Comparison of ENCODE assay signal across 8 cellular contexts in genomic region chr15:85344241-85344640, GRCh38. TPM values are rescaled to one million over a fixed set of nuclear protein-coding genes. Genes with fewer than 3 reads are reported as not detected.
DNase-seq lines count a peak whose midpoint lies in the region; ATAC-seq and TF ChIP-seq lines count a peak whose summit lies in the region.
"Not testable (repeated sequence)": the region's sequence is repeated elsewhere in the genome, so short reads cannot be mapped to it uniquely, and the experiment has no call there.

No MANE protein-coding gene starts in this region.

- H3K56ac ChIP-seq in mesendoderm (ENCODE audit: low read length), result not testable (repeated sequence)

- 90 to 100% (median 96%) methylated on average over 1 of the region's 1 CpG for WGBS in heart left ventricle, 4 donors
- no CpG with 5 or more reads among the region's 1 CpG for WGBS in mesendoderm (ENCODE audit: extremely low coverage, insufficient coverage, low lambda C conversion rate)
- 59% methylated on average over 1 of the region's 1 CpG for WGBS in suprapubic skin

- peaks cover 13% of the 10 kb centered on the region for H3K4me1 ChIP-seq in ACC112 (ENCODE audit: control insufficient read depth, insufficient read depth, low read length, unreplicated experiment)
- H3K4me1 ChIP-seq in HCT116 (ENCODE audit: control insufficient read depth in 1 of 2, insufficient read depth in 2 of 2, low read length in 2 of 2), result peaks cover 17 to 33% of the 10 kb centered on the region in 2 experiments
- peaks cover 61% of the 10 kb centered on the region for H3K4me1 ChIP-seq in PC-9 (replicated peaks; ENCODE audit: insufficient read depth)
- peaks cover 0 to 35% (median 10%) of the 10 kb centered on the region in 12 donors for H3K4me1 ChIP-seq in heart left ventricle
- H3K4me1 ChIP-seq in mesendoderm (ENCODE audit: control insufficient read depth, low read depth, low read length), result not testable (repeated sequence)
- peaks cover 18% of the 10 kb centered on the region for H3K4me1 ChIP-seq in suprapubic skin

- peaks cover 39% of the 10 kb centered on the region for H3F3A ChIP-seq in PC-9 (ENCODE audit: insufficient read depth, low read depth)

- H3K18ac ChIP-seq in mesendoderm (ENCODE audit: low read length), result not testable (repeated sequence)

- not testable (repeated sequence) for TF ChIP-seq POLR2A in HCT116 (IDR thresholded peaks at IDR 0.05; ENCODE audit: borderline replicate concordance, extremely low read depth, insufficient read depth, insufficient read length); heart left ventricle (IDR thresholded peaks at IDR 0.05); suprapubic skin (IDR thresholded peaks at IDR 0.05)

- not testable (repeated sequence) for H3K27me3 ChIP-seq in ACC112 (ENCODE audit: insufficient read depth, low read length); HCT116 (ENCODE audit: insufficient read depth, low read length); PC-9 (ENCODE audit: insufficient read depth, low read depth); heart left ventricle; mesendoderm (ENCODE audit: insufficient read depth, low read length, poor library complexity); suprapubic skin

- not testable (repeated sequence) for H3K4me3 ChIP-seq in ACC112 (ENCODE audit: low read depth, low read length); HCT116 (replicated peaks in 1 of 2; ENCODE audit: low read depth in 1 of 2, low read length in 2 of 2); PC-9; astrocyte of the spinal cord (ENCODE audit: low read depth, low read length); heart left ventricle; mesendoderm (ENCODE audit: low read length); suprapubic skin

- H3K4ac ChIP-seq in mesendoderm (ENCODE audit: low read depth, low read length), result not testable (repeated sequence)

- not testable (repeated sequence) for H3K23ac ChIP-seq in mesendoderm (ENCODE audit: low read length)

- not testable (repeated sequence) for H2BK5ac ChIP-seq in mesendoderm (ENCODE audit: low read length)

- not testable (repeated sequence) for TF ChIP-seq EP300 in suprapubic skin (IDR thresholded peaks at IDR 0.05)

- H2AFZ ChIP-seq in ACC112 (ENCODE audit: low read length, unreplicated experiment); HCT116 (ENCODE audit: low read depth, low read length, poor library complexity, severe bottlenecking); PC-9: not testable (repeated sequence)

- not testable (repeated sequence) for TF ChIP-seq RAD21 in HCT116 (IDR thresholded peaks at IDR 0.05; ENCODE audit: low read depth)

- H2BK120ac ChIP-seq in mesendoderm (ENCODE audit: low read depth, low read length), result not testable (repeated sequence)

- H2BK15ac ChIP-seq in mesendoderm (replicated peaks; ENCODE audit: low read depth), result not testable (repeated sequence)

- intact Hi-C loops in HCT116 (cut with micrococcal nuclease); PC-9 (cut with micrococcal nuclease; ENCODE audit: unreplicated experiment); heart left ventricle (cut with DNase I): not testable (repeated sequence)

- not testable (repeated sequence) for H4K8ac ChIP-seq in mesendoderm (ENCODE audit: low read depth, low read length)

- peak overlapping the region; percentile 92 for H3K27ac ChIP-seq in ACC112 (ENCODE audit: low read depth, low read length)
- H3K27ac ChIP-seq in HCT116 (ENCODE audit: low read depth, low read length), result peak overlapping the region; percentile 40; the same call in 1 of the 2 replicates
- peak overlapping the region; percentile 100 for H3K27ac ChIP-seq in PC-9
- H3K27ac ChIP-seq in epithelial cell of prostate, result peak overlapping the region; percentile 96
- H3K27ac ChIP-seq in heart left ventricle, result peak overlapping the region in 7 of 12 donors; percentile 0 to 94 (median 71)
- H3K27ac ChIP-seq in mesendoderm (ENCODE audit: low read depth, low read length), result not testable (repeated sequence)
- peak overlapping the region; percentile 55 for H3K27ac ChIP-seq in suprapubic skin

- H3K9me2 ChIP-seq in HCT116 (ENCODE audit: insufficient read depth); PC-9 (ENCODE audit: insufficient read depth): not testable (repeated sequence)

- TF ChIP-seq CTCF in HCT116 (IDR thresholded peaks at IDR 0.05 in 2 of 3, conservative IDR thresholded peaks at IDR 0.05 in 1 of 3; ENCODE audit: borderline replicate concordance in 1 of 3, insufficient read depth in 1 of 3, low read depth in 2 of 3, low read length in 2 of 3); PC-9 (conservative IDR thresholded peaks at IDR 0.05); astrocyte of the spinal cord (IDR thresholded peaks at IDR 0.05; ENCODE audit: low read depth, low read length); heart left ventricle (IDR thresholded peaks at IDR 0.05); suprapubic skin (IDR thresholded peaks at IDR 0.05): not testable (repeated sequence)

- H3K36me3 ChIP-seq in ACC112 (ENCODE audit: insufficient read depth, low read length); HCT116 (ENCODE audit: control insufficient read depth in 1 of 2, insufficient read depth in 2 of 2, low read length in 2 of 2); PC-9 (ENCODE audit: low read depth); heart left ventricle; mesendoderm (ENCODE audit: control insufficient read depth, insufficient read depth, low read length); suprapubic skin: not testable (repeated sequence)

- RAD21 ChIA-PET in HCT116 (lab: Charles Lee; ENCODE audit: low non-redundant PET in 1 of 2, low total read pairs in 2 of 2, uncharacterized antibody in 2 of 2, unreplicated experiment in 2 of 2), result not testable (repeated sequence)

- not testable (repeated sequence) for H3K9ac ChIP-seq in HCT116 (ENCODE audit: low read length); mesendoderm (ENCODE audit: low read length)

- not testable (repeated sequence) for H4K5ac ChIP-seq in mesendoderm (ENCODE audit: low read length)

- H4K20me1 ChIP-seq in HCT116 (ENCODE audit: insufficient read depth); PC-9 (ENCODE audit: insufficient read depth): not testable (repeated sequence)

- H3K79me2 ChIP-seq in ACC112 (ENCODE audit: control insufficient read depth, insufficient read depth, low read length, unreplicated experiment); HCT116 (ENCODE audit: insufficient read depth, low read length); PC-9 (ENCODE audit: low read depth); mesendoderm (ENCODE audit: control insufficient read depth, insufficient read depth, low read length): not testable (repeated sequence)

- POLR2A ChIA-PET in HCT116 (lab: Charles Lee), result not testable (repeated sequence)
- POLR2A ChIA-PET in PC-9 (lab: Charles Lee; ENCODE audit: unreplicated experiment), result interaction anchor here (0.6 to 0.7 kb wide), 2 partner anchors 35 to 263 kb away, joined by 3 to 14 read pairs; no protein-coding TSS in a partner anchor

- H3K4me2 ChIP-seq in HCT116 (ENCODE audit: low read length) (peak overlapping the region; percentile 66), PC-9 (peak overlapping the region; percentile 70)
- H3K4me2 ChIP-seq in mesendoderm (ENCODE audit: low read length), result not testable (repeated sequence)

- DNase-seq in HCT116 (ENCODE audit: low read depth, low spot score); epithelial cell of prostate (ENCODE audit: low read depth, low spot score); heart left ventricle; suprapubic skin (ENCODE audit: low spot score in 2 of 2): not testable (repeated sequence)
- DNase-seq in PC-9 (peak; percentile 22 to 75), astrocyte of the spinal cord (ENCODE audit: low read depth, low spot score) (peak; percentile 40), mesendoderm (peak; percentile 32)

- not testable (repeated sequence) for H2AK5ac ChIP-seq in mesendoderm (ENCODE audit: low read length)

- not testable (repeated sequence) for H3K79me1 ChIP-seq in mesendoderm (ENCODE audit: low read length)

- peak; percentile 46 for ATAC-seq in HCT116
- ATAC-seq in heart left ventricle, result not testable (repeated sequence)

- H3K9me3 ChIP-seq in HCT116 (ENCODE audit: control insufficient read depth in 1 of 2, insufficient read depth in 1 of 2, low read depth in 1 of 2, low read length in 2 of 2); PC-9 (ENCODE audit: insufficient read depth, low read depth); heart left ventricle; suprapubic skin: not testable (repeated sequence)

- not testable (repeated sequence) for BruUV-seq in HCT116 (replicated peaks; lab: Mats Ljungman, UMichigan); PC-9 (replicated peaks; lab: Mats Ljungman, UMichigan)

- CTCF ChIA-PET in HCT116 (lab: Charles Lee), result not testable (repeated sequence)
- CTCF ChIA-PET in PC-9 (lab: Charles Lee), result interaction anchor here (0.7 kb wide), 1 partner anchor 771 kb away, joined by 5 read pairs; no protein-coding TSS in a partner anchor

- in situ Hi-C loops in astrocyte of the spinal cord (cut with HindIII; ENCODE audit: low sequenced_read_pairs), result not testable (repeated sequence)

TF ChIP-seq in HCT116, 20 proteins besides CTCF, POLR2A, EP300 and RAD21:
- peak; percentile 22; the same call in 1 of the 2 replicates for TF ChIP-seq FOSL1 (IDR thresholded peaks at IDR 0.05; ENCODE audit: low read depth)

RNA-seq across cellular contexts. Expression of gene AKAP13, which starts 36.2 kb away (rescaled TPM):
- total RNA-seq in HCT116 (2021; ENCODE audit: unreplicated experiment) (43.1 TPM), PC-9 (2021) (78.3 and 82.5 TPM in 2 replicates), heart left ventricle (100 to 1,000 TPM; 259 to 598 (median 357) TPM), suprapubic skin (100 to 1,000 TPM; 124 to 249 (median 163) TPM)
- 21.5 and 25.3 TPM in 2 replicates for polyA plus RNA-seq in HCT116 (2012)
- 100 to 1,000 TPM; 124 to 169 TPM for polyA plus RNA-seq in heart left ventricle
- 23.0 TPM for polyA plus RNA-seq in mesendoderm (2013, experiment 1 of 2)
- polyA plus RNA-seq in mesendoderm (2013, experiment 2 of 2), result 24.9 TPM
